ENCODE assay signal across 23 cellular contexts in the genomic region with DNA sequence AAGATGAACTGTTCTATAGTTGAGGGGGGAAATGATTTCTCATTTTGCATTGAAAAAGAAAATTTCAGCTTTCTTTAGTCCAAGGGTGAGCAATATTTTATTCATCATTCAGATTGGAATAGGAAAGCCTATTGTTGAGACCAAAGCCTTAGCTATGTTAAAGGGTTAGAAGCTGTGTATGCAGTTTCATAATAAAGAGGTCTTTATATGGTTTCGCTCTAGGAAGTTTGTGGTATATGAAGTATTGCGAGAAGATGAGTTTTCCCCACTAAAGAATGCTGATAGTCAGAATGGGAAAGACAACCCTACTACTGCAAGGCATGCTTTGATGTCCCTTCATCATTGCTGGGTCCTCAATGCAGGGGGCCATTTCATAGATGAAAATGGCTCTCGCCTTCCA.
"Had no signal": no experiment of that assay in that cellular context is flagged by ENCODE, and none has a peak within 500 bp of the region (broad histone marks: within the 10 kb centered on the region; RNA-seq: fewer than 3 reads in every experiment).

No MANE protein-coding gene starts in this region.

- H3K4me1 ChIP-seq: esophagus muscularis mucosa, lower lobe of right lung, right lobe of liver, tibial nerve, upper lobe of left lung had no signal

- H3K27me3 ChIP-seq: dorsolateral prefrontal cortex, esophagus muscularis mucosa, right lobe of liver, tibial nerve, upper lobe of left lung had no signal

- H3K9me3 Mint-ChIP-seq: immature natural killer cell; naive thymus-derived CD8-positive, alpha-beta T cell; nephron progenitor cell; stimulated activated naive B cell treated with anti-CD40 and anti-IgM and Interleukin-4, amounts not matched to agents 10 μg/mL and 1 μg/mL and 100 μg/mL, for 72 hours; stimulated activated naive CD8-positive, alpha-beta T cell treated with anti-CD3 and anti-CD28 coated beads, Interleukin-15, Interleukin-2, amounts not matched to agents 100 ng/mL and 50 ng/mL, for 24 hours had no signal

- DNase-seq: dorsolateral prefrontal cortex; effector CD4-positive, alpha-beta T cell; hypothalamus; immature natural killer cell; islet precursor cell; kidney glomerular epithelial cell; left ventricle myocardium superior; lower lobe of right lung; naive thymus-derived CD8-positive, alpha-beta T cell; nephron progenitor cell; nucleus accumbens; posterior cingulate gyrus; retina; right lobe of liver; small intestine; stimulated activated CD4-positive, alpha-beta T cell treated with anti-CD3 and anti-CD28 coated beads, Interleukin-15, amount 100 ng/mL, for 24 hours; stimulated activated CD4-positive, alpha-beta T cell treated with anti-CD3 and anti-CD28 coated beads, Interleukin-2, amount 100 ng/mL, for 48 hours; stimulated activated naive B cell treated with anti-CD40 and anti-IgM and Interleukin-4, amounts not matched to agents 10 μg/mL and 1 μg/mL and 100 μg/mL, for 72 hours; upper lobe of left lung had no signal

- H3K27me3 Mint-ChIP-seq: naive thymus-derived CD8-positive, alpha-beta T cell; stimulated activated naive B cell treated with anti-CD40 and anti-IgM and Interleukin-4, amounts not matched to agents 10 μg/mL and 1 μg/mL and 100 μg/mL, for 72 hours; stimulated activated naive CD8-positive, alpha-beta T cell treated with anti-CD3 and anti-CD28 coated beads, Interleukin-15, Interleukin-2, amounts not matched to agents 100 ng/mL and 50 ng/mL, for 24 hours had no signal

- ATAC-seq: left ventricle myocardium superior; lower lobe of right lung; naive thymus-derived CD8-positive, alpha-beta T cell; right lobe of liver; stimulated activated naive B cell treated with anti-CD40 and anti-IgM and Interleukin-4, amounts not matched to agents 10 μg/mL and 1 μg/mL and 100 μg/mL, for 72 hours had no signal

- H3K4me3 ChIP-seq: dorsolateral prefrontal cortex, esophagus muscularis mucosa, lower lobe of right lung, right lobe of liver, thoracic aorta, tibial nerve, upper lobe of left lung had no signal

- H3K9me3 ChIP-seq: esophagus muscularis mucosa, lower lobe of right lung, right lobe of liver, thoracic aorta, tibial nerve, upper lobe of left lung had no signal

- H3K27ac ChIP-seq: esophagus muscularis mucosa, lower lobe of right lung, right lobe of liver, thoracic aorta, upper lobe of left lung had no signal

- H3K27ac Mint-ChIP-seq: nephron progenitor cell; stimulated activated naive B cell treated with anti-CD40 and anti-IgM and Interleukin-4, amounts not matched to agents 10 μg/mL and 1 μg/mL and 100 μg/mL, for 72 hours; stimulated activated naive CD8-positive, alpha-beta T cell treated with anti-CD3 and anti-CD28 coated beads, Interleukin-15, Interleukin-2, amounts not matched to agents 100 ng/mL and 50 ng/mL, for 24 hours had no signal

- H3K4me1 Mint-ChIP-seq: naive thymus-derived CD8-positive, alpha-beta T cell; nephron progenitor cell; stimulated activated naive B cell treated with anti-CD40 and anti-IgM and Interleukin-4, amounts not matched to agents 10 μg/mL and 1 μg/mL and 100 μg/mL, for 72 hours had no signal

- H3K4me3 Mint-ChIP-seq: naive thymus-derived CD8-positive, alpha-beta T cell; nephron progenitor cell; stimulated activated naive B cell treated with anti-CD40 and anti-IgM and Interleukin-4, amounts not matched to agents 10 μg/mL and 1 μg/mL and 100 μg/mL, for 72 hours; stimulated activated naive CD8-positive, alpha-beta T cell treated with anti-CD3 and anti-CD28 coated beads, Interleukin-15, Interleukin-2, amounts not matched to agents 100 ng/mL and 50 ng/mL, for 24 hours had no signal
